8 cellular contexts compared by ENCODE assay signal in genomic region chr20:53652090-53652858, GRCh38. TPM values are rescaled to one million over a fixed set of nuclear protein-coding genes. Genes with fewer than 3 reads are reported as not detected.
DNase-seq lines count a peak whose midpoint lies in the region; ATAC-seq and TF ChIP-seq lines count a peak whose summit lies in the region.

No MANE protein-coding gene starts in this region.

- intact Hi-C loops in activated T-helper 1 cell treated with anti-CD3 and anti-CD28 coated beads, Interleukin-12 subunit alpha, Interleukin-12 subunit beta, Interleukin-2, Interleukin-4 antibody, amounts not matched to agents 30 ng/mL and 10 ng/mL and 1 ng/mL, durations not matched to agents 14 hours and 24 hours and 36 hours (cut with micrococcal nuclease), result loop anchor here (1.0 to 10.0 kb wide), 11 partner anchors 8 to 577 kb away; no protein-coding TSS in a partner anchor
- intact Hi-C loops in ascending aorta (cut with DNase I), result no loop called here

- H3K36me3 Mint-ChIP-seq in activated T-helper 1 cell treated with anti-CD3 and anti-CD28 coated beads, Interleukin-12 subunit alpha, Interleukin-12 subunit beta, Interleukin-2, Interleukin-4 antibody, amounts not matched to agents 30 ng/mL and 10 ng/mL and 1 ng/mL, durations not matched to agents 14 hours and 24 hours and 36 hours (ENCODE audit: low read depth), result peaks cover 2% of the 10 kb centered on the region

- H3K9me3 ChIP-seq in mucosa of rectum (ENCODE audit: control insufficient read depth in 2 of 2, low read length in 2 of 2) (no peaks in the 10 kb centered on the region), ascending aorta (no peaks in the 10 kb centered on the region)

- H3K9ac ChIP-seq in mucosa of rectum (ENCODE audit: low read depth in 1 of 2, low read length in 2 of 2), result peak overlapping the region; percentile 38 to 44

- no peak for DNase-seq in activated T-helper 1 cell treated with anti-CD3 and anti-CD28 coated beads, Interleukin-12 subunit alpha, Interleukin-12 subunit beta, Interleukin-2, Interleukin-4 antibody, amounts not matched to agents 30 ng/mL and 10 ng/mL and 1 ng/mL, durations not matched to agents 14 hours and 24 hours and 36 hours (ENCODE audit: low spot score)
- DNase-seq in NCI-H128 (lab: John Stamatoyannopoulos, UW; ENCODE audit: unreplicated experiment) (no peak), ascending aorta (ENCODE audit: low spot score in 2 of 2) (no peak), DMS114 treated with DMSO at 0.1 percent for 48 hours (lab: John Stamatoyannopoulos, UW; ENCODE audit: unreplicated experiment) (no peak)

- peak overlapping the region; percentile 70 for H3K4me3 Mint-ChIP-seq in activated T-helper 1 cell treated with anti-CD3 and anti-CD28 coated beads, Interleukin-12 subunit alpha, Interleukin-12 subunit beta, Interleukin-2, Interleukin-4 antibody, amounts not matched to agents 30 ng/mL and 10 ng/mL and 1 ng/mL, durations not matched to agents 14 hours and 24 hours and 36 hours

- peak overlapping the region; percentile 97 for H3K27ac Mint-ChIP-seq in activated T-helper 1 cell treated with anti-CD3 and anti-CD28 coated beads, Interleukin-12 subunit alpha, Interleukin-12 subunit beta, Interleukin-2, Interleukin-4 antibody, amounts not matched to agents 30 ng/mL and 10 ng/mL and 1 ng/mL, durations not matched to agents 14 hours and 24 hours and 36 hours

- H3K27me3 ChIP-seq in mucosa of rectum (ENCODE audit: control insufficient read depth in 2 of 2, insufficient read depth in 2 of 2, low read length in 2 of 2) (no peaks in the 10 kb centered on the region), ascending aorta (no peaks in the 10 kb centered on the region)

- H3K9me3 Mint-ChIP-seq in activated T-helper 1 cell treated with anti-CD3 and anti-CD28 coated beads, Interleukin-12 subunit alpha, Interleukin-12 subunit beta, Interleukin-2, Interleukin-4 antibody, amounts not matched to agents 30 ng/mL and 10 ng/mL and 1 ng/mL, durations not matched to agents 14 hours and 24 hours and 36 hours, result no peaks in the 10 kb centered on the region

- H3K4me1 Mint-ChIP-seq in activated T-helper 1 cell treated with anti-CD3 and anti-CD28 coated beads, Interleukin-12 subunit alpha, Interleukin-12 subunit beta, Interleukin-2, Interleukin-4 antibody, amounts not matched to agents 30 ng/mL and 10 ng/mL and 1 ng/mL, durations not matched to agents 14 hours and 24 hours and 36 hours (ENCODE audit: low read depth), result peaks cover 41% of the 10 kb centered on the region

- H3K27ac ChIP-seq in mucosa of rectum (ENCODE audit: low read depth in 2 of 2, low read length in 2 of 2) (peak overlapping the region; percentile 79), ascending aorta (peak overlapping the region in 1 of 2 donors; percentile 9)

- no peaks in the 10 kb centered on the region for H3K36me3 ChIP-seq in mucosa of rectum (ENCODE audit: control insufficient read depth in 2 of 2, insufficient read depth in 2 of 2, low read length in 2 of 2)
- no peaks in the 10 kb centered on the region for H3K36me3 ChIP-seq in ascending aorta

- H3K4me1 ChIP-seq in mucosa of rectum (ENCODE audit: control insufficient read depth in 2 of 2, insufficient read depth in 2 of 2, low read length in 2 of 2) (peaks cover 11 to 25% of the 10 kb centered on the region in 2 donors), ascending aorta (peaks cover 0 to 4% of the 10 kb centered on the region in 2 donors)

- no peak for TF ChIP-seq CTCF in ascending aorta (IDR thresholded peaks at IDR 0.05)

- H3K4me3 ChIP-seq in mucosa of rectum (ENCODE audit: low read length in 2 of 2) (peak overlapping the region; percentile 11 to 53), ascending aorta (no peak overlapping the region)

- peak; percentile 70 for ATAC-seq in GM18498 (IDR thresholded peaks at IDR 0.05; ENCODE audit: unreplicated experiment)
- ATAC-seq in GM21423 (IDR thresholded peaks at IDR 0.05; ENCODE audit: unreplicated experiment), result peak; percentile 75
- ATAC-seq in HG03565 (IDR thresholded peaks at IDR 0.05; ENCODE audit: unreplicated experiment), result peak; percentile 73

- no peaks in the 10 kb centered on the region for H3K27me3 Mint-ChIP-seq in activated T-helper 1 cell treated with anti-CD3 and anti-CD28 coated beads, Interleukin-12 subunit alpha, Interleukin-12 subunit beta, Interleukin-2, Interleukin-4 antibody, amounts not matched to agents 30 ng/mL and 10 ng/mL and 1 ng/mL, durations not matched to agents 14 hours and 24 hours and 36 hours (ENCODE audit: insufficient read depth)

RNA-seq across cellular contexts. Expression of gene ZNF217, which starts 58.6 kb away (rescaled TPM):
- 57.5 and 64.5 TPM in 2 replicates for total RNA-seq in activated T-helper 1 cell treated with anti-CD3 and anti-CD28 coated beads, Interleukin-12 subunit alpha, Interleukin-12 subunit beta, Interleukin-2, Interleukin-4 antibody, amounts not matched to agents 30 ng/mL and 10 ng/mL and 1 ng/mL, durations not matched to agents 14 hours and 24 hours and 36 hours
- 8.9 TPM for total RNA-seq in ascending aorta

Comparison
In these comparisons a context has a peak if more than half of its experiments do, and no peak if none do; other contexts are left out.
1. H3K4me3 ChIP-seq: peak in mucosa of rectum (2 of 2); none in ascending aorta (0 of 2).
2. Peak in every context shown above with its lines, with median percentiles within 50 percentile points of each other: ATAC-seq.